8 cellular contexts compared by ENCODE assay signal in genomic region chr19:8161135-8161646, GRCh38. TPM values are rescaled to one million over a fixed set of nuclear protein-coding genes. Genes with fewer than 3 reads are reported as not detected.
A peak's percentile ranks its signal among the peaks of the same experiment; 100 is the strongest.
DNase-seq lines count a peak whose midpoint lies in the region; ATAC-seq and TF ChIP-seq lines count a peak whose summit lies in the region.

No MANE protein-coding gene starts in this region.

- H3K4me1 Mint-ChIP-seq in effector memory CD8-positive, alpha-beta T cell (ENCODE audit: low read depth in 2 of 2): peaks cover 2 to 5% of the 10 kb centered on the region in 2 donors

- TF ChIP-seq POLR2A in HCT116 (IDR thresholded peaks at IDR 0.05; ENCODE audit: borderline replicate concordance, extremely low read depth, insufficient read depth, insufficient read length): peak; percentile 90

- no peaks in the 10 kb centered on the region for H4K20me1 ChIP-seq in HCT116 (ENCODE audit: insufficient read depth)

- H3K27ac Mint-ChIP-seq in effector memory CD8-positive, alpha-beta T cell: no peak overlapping the region

- H3K4me3 ChIP-seq in HCT116 (replicated peaks in 1 of 2; ENCODE audit: low read depth in 1 of 2, low read length in 2 of 2) (no peak overlapping the region), right atrium auricular region (no peak overlapping the region)

- no peak for TF ChIP-seq RAD21 in HCT116 (IDR thresholded peaks at IDR 0.05; ENCODE audit: low read depth)

- H3K4me2 ChIP-seq in HCT116 (ENCODE audit: low read length): peak overlapping the region; percentile 35; the same call in 1 of the 2 replicates

- in situ Hi-C loops in G401 (cut with HindIII; ENCODE audit: low sequenced_read_pairs): no loop called here

- H3K79me2 ChIP-seq in HCT116 (ENCODE audit: insufficient read depth, low read length): no peaks in the 10 kb centered on the region

- intact Hi-C loops in HCT116 (cut with micrococcal nuclease): no loop called here
- intact Hi-C loops in left colon (cut with DNase I, micrococcal nuclease): no loop called here

- no peaks in the 10 kb centered on the region for H3K9me2 ChIP-seq in HCT116 (ENCODE audit: insufficient read depth)

- peak overlapping the region; percentile 60 for H3K27ac ChIP-seq in HCT116 (ENCODE audit: low read depth, low read length)
- H3K27ac ChIP-seq in right atrium auricular region: no peak overlapping the region

- peaks cover 10 to 11% of the 10 kb centered on the region in 2 experiments for H3K4me1 ChIP-seq in HCT116 (ENCODE audit: control insufficient read depth in 1 of 2, insufficient read depth in 2 of 2, low read length in 2 of 2)
- no peaks in the 10 kb centered on the region for H3K4me1 ChIP-seq in right atrium auricular region

- no peaks in the 10 kb centered on the region for H3K27me3 ChIP-seq in HCT116 (ENCODE audit: insufficient read depth, low read length)
- no peaks in the 10 kb centered on the region for H3K27me3 ChIP-seq in right atrium auricular region

- ATAC-seq in HCT116: peak; percentile 87
- ATAC-seq in left colon: peak; percentile 36
- no peak for ATAC-seq in HG02759 (IDR thresholded peaks at IDR 0.05; ENCODE audit: unreplicated experiment)
- no peak for ATAC-seq in effector memory CD8-positive, alpha-beta T cell (replicated peaks)

- no peak overlapping the region for H2AFZ ChIP-seq in HCT116 (ENCODE audit: low read depth, low read length, poor library complexity, severe bottlenecking)

- BruUV-seq in HCT116 (replicated peaks; lab: Mats Ljungman, UMichigan): no TSS peak

- peak; percentile 69 for DNase-seq in G401 (ENCODE audit: low spot score)
- DNase-seq in HCT116 (ENCODE audit: low read depth, low spot score): peak; percentile 48
- peak; percentile 17 for DNase-seq in RPMI7951 (ENCODE audit: low read depth)
- no peak for DNase-seq in left colon
- DNase-seq in stimulated activated naive CD4-positive, alpha-beta T cell (lab: John Stamatoyannopoulos, UW): no peak
- DNase-seq in right atrium auricular region (ENCODE audit: low spot score): no peak
- DNase-seq in effector memory CD8-positive, alpha-beta T cell: no peak

- H3K9me3 ChIP-seq in HCT116 (ENCODE audit: control insufficient read depth in 1 of 2, insufficient read depth in 1 of 2, low read depth in 1 of 2, low read length in 2 of 2): no peaks in the 10 kb centered on the region
- H3K9me3 ChIP-seq in right atrium auricular region: no peaks in the 10 kb centered on the region

- POLR2A ChIA-PET in HCT116 (lab: Charles Lee): interaction anchor here (0.6 kb wide), 1 partner anchor 12 kb away, joined by 3 read pairs; no protein-coding TSS in a partner anchor

- CTCF ChIA-PET in HCT116 (lab: Charles Lee): no interaction called here

- peaks cover 9 to 19% of the 10 kb centered on the region in 2 donors for H3K27me3 Mint-ChIP-seq in effector memory CD8-positive, alpha-beta T cell

- TF ChIP-seq CTCF in HCT116 (IDR thresholded peaks at IDR 0.05 in 2 of 3, conservative IDR thresholded peaks at IDR 0.05 in 1 of 3; ENCODE audit: borderline replicate concordance in 1 of 3, insufficient read depth in 1 of 3, low read depth in 2 of 3, low read length in 2 of 3) (no peak), right atrium auricular region (IDR thresholded peaks at IDR 0.05) (no peak)

- H3K36me3 Mint-ChIP-seq in effector memory CD8-positive, alpha-beta T cell (ENCODE audit: insufficient read depth): peaks cover 3% of the 10 kb centered on the region

- no peaks in the 10 kb centered on the region for H3K9me3 Mint-ChIP-seq in effector memory CD8-positive, alpha-beta T cell

- H3K9ac ChIP-seq in HCT116 (ENCODE audit: low read length): no peak overlapping the region

- H3K36me3 ChIP-seq in HCT116 (ENCODE audit: control insufficient read depth in 1 of 2, insufficient read depth in 2 of 2, low read length in 2 of 2): no peaks in the 10 kb centered on the region
- no peaks in the 10 kb centered on the region for H3K36me3 ChIP-seq in right atrium auricular region

- no peak overlapping the region for H3K4me3 Mint-ChIP-seq in effector memory CD8-positive, alpha-beta T cell

- RAD21 ChIA-PET in HCT116 (lab: Charles Lee; ENCODE audit: low non-redundant PET in 1 of 2, low total read pairs in 2 of 2, uncharacterized antibody in 2 of 2, unreplicated experiment in 2 of 2): no interaction called here

TF ChIP-seq in HCT116, 20 proteins besides CTCF, POLR2A, EP300 and RAD21:
- TF ChIP-seq SP1 (IDR thresholded peaks at IDR 0.05; ENCODE audit: low read depth) (no peak), EZH2phosphoT487 (IDR thresholded peaks at IDR 0.05; ENCODE audit: borderline replicate concordance) (no peak), YY1 (IDR thresholded peaks at IDR 0.05; ENCODE audit: extremely low read depth, insufficient replicate concordance, low read depth, low read length) (no peak), CBX3 (IDR thresholded peaks at IDR 0.05; ENCODE audit: low read depth) (no peak), EZH2 (IDR thresholded peaks at IDR 0.05) (no peak), ZFX (IDR thresholded peaks at IDR 0.05) (no peak), ZNF274 (IDR thresholded peaks at IDR 0.05; ENCODE audit: low read depth, low read length) (no peak), JUND (IDR thresholded peaks at IDR 0.05) (no peak), SRF (IDR thresholded peaks at IDR 0.05; ENCODE audit: low read depth) (no peak), ELF1 (IDR thresholded peaks at IDR 0.05; ENCODE audit: borderline replicate concordance, low read depth) (no peak), POLR2AphosphoS5 (IDR thresholded peaks at IDR 0.05; ENCODE audit: low read depth, low read length) (no peak)

RNA-seq across cellular contexts. Expression of gene FBN3, which starts 11.8 kb away (rescaled TPM):
- 0.55 and 0.81 TPM in 2 replicates for total RNA-seq in G401 (2014; rRNA removed; shearing (Covaris generic))
- total RNA-seq in HCT116 (2021; ENCODE audit: unreplicated experiment): 6.6 TPM
- polyA plus RNA-seq in HCT116 (2012): 5.0 and 7.1 TPM in 2 replicates
- not detected in 2 replicates for total RNA-seq in RPMI7951 (2014; rRNA removed; shearing (Covaris generic))
- not detected for total RNA-seq in left colon
- total RNA-seq in right atrium auricular region: not detected

RNA-seq across cellular contexts. Expression of gene CERS4, which starts 48.0 kb away (rescaled TPM):
- 81.1 and 102 TPM in 2 replicates for total RNA-seq in G401 (2014; rRNA removed; shearing (Covaris generic))
- total RNA-seq in HCT116 (2021; ENCODE audit: unreplicated experiment) (26.0 TPM), left colon (1 to 10 TPM; 3.8 to 7.3 TPM), right atrium auricular region (10 to 100 TPM; 19.4 to 20.5 TPM)
- polyA plus RNA-seq in HCT116 (2012): 16.5 and 17.7 TPM in 2 replicates
- total RNA-seq in RPMI7951 (2014; rRNA removed; shearing (Covaris generic)): 0.24 TPM in 1 of 2 replicates, not detected in the other

Comparison
In these comparisons a context has a peak if more than half of its experiments do, and no peak if none do; other contexts are left out.
1. DNase-seq: peak in G401 (single experiment), HCT116 (single experiment) and RPMI7951 (single experiment); none in left colon (0 of 2), stimulated activated naive CD4-positive, alpha-beta T cell (0 of 6), right atrium auricular region (single experiment) and effector memory CD8-positive, alpha-beta T cell (0 of 3).
2. ATAC-seq: peak in HCT116 (single experiment) and left colon (single experiment); none in HG02759 (single experiment) and effector memory CD8-positive, alpha-beta T cell (single experiment).